ENCODE assay signal across 8 cellular contexts in genomic region chr20:23637282-23638221, GRCh38. TPM values are rescaled to one million over a fixed set of nuclear protein-coding genes. Genes with fewer than 3 reads are reported as not detected.
DNase-seq lines count a peak whose midpoint lies in the region; ATAC-seq and TF ChIP-seq lines count a peak whose summit lies in the region.

CST3 (minus strand) TSS chr20:23637955; CDS start chr20:23637862, 93 bp downstream.

- peak within 1 kb of the TSS; percentile 61 for H3K4me3 Mint-ChIP-seq in activated T-helper 2 cell treated with anti-CD3 and anti-CD28 coated beads, Interferon-gamma antibody, Interleukin-2, Interleukin-4, amounts not matched to agents 10 μg/mL and 5 μg/mL and 100 μg/mL, durations not matched to agents 14 hours and 24 hours and 36 hours (ENCODE audit: low read depth)
- H3K4me3 Mint-ChIP-seq in neural crest cell: peak within 1 kb of the TSS; percentile 97

- TF ChIP-seq CTCF in BE2C (IDR thresholded peaks at IDR 0.05; ENCODE audit: low read depth, low read length) (no peak), neural crest cell (conservative IDR thresholded peaks at IDR 0.05) (no peak)

- H3K4me1 Mint-ChIP-seq in activated T-helper 2 cell treated with anti-CD3 and anti-CD28 coated beads, Interferon-gamma antibody, Interleukin-2, Interleukin-4, amounts not matched to agents 10 μg/mL and 5 μg/mL and 100 μg/mL, durations not matched to agents 14 hours and 24 hours and 36 hours (ENCODE audit: low read depth): peaks cover 4% of the 10 kb centered on the region
- peaks cover 25% of the 10 kb centered on the region for H3K4me1 Mint-ChIP-seq in neural crest cell

- H3K27me3 ChIP-seq in BE2C: no peaks in the 10 kb centered on the region

- peaks cover 20% of the 10 kb centered on the region for H3K27me3 Mint-ChIP-seq in activated T-helper 2 cell treated with anti-CD3 and anti-CD28 coated beads, Interferon-gamma antibody, Interleukin-2, Interleukin-4, amounts not matched to agents 10 μg/mL and 5 μg/mL and 100 μg/mL, durations not matched to agents 14 hours and 24 hours and 36 hours (ENCODE audit: low read depth)
- H3K27me3 Mint-ChIP-seq in neural crest cell (ENCODE audit: low read depth): no peaks in the 10 kb centered on the region

- peak; percentile 95 for DNase-seq in BE2C
- DNase-seq in NCI-H2196 treated with DMSO at 0.1 percent for 48 hours (lab: John Stamatoyannopoulos, UW; ENCODE audit: unreplicated experiment): peak; percentile 69
- no peak for DNase-seq in activated T-helper 2 cell treated with anti-CD3 and anti-CD28 coated beads, Interferon-gamma antibody, Interleukin-2, Interleukin-4, amounts not matched to agents 10 μg/mL and 5 μg/mL and 100 μg/mL, durations not matched to agents 14 hours and 24 hours and 36 hours (ENCODE audit: low spot score)
- peak; percentile 66 for DNase-seq in globus pallidus (ENCODE audit: low spot score)
- peak; percentile 63 for DNase-seq in neural crest cell (ENCODE audit: low read depth, low spot score)
- DNase-seq in cerebellar nuclear complex (lab: John Stamatoyannopoulos, UW): no peak

- no peaks in the 10 kb centered on the region for H3K4me1 ChIP-seq in BE2C

- no peak within 1 kb of the TSS for H3K27ac Mint-ChIP-seq in activated T-helper 2 cell treated with anti-CD3 and anti-CD28 coated beads, Interferon-gamma antibody, Interleukin-2, Interleukin-4, amounts not matched to agents 10 μg/mL and 5 μg/mL and 100 μg/mL, durations not matched to agents 14 hours and 24 hours and 36 hours
- H3K27ac Mint-ChIP-seq in neural crest cell (ENCODE audit: unreplicated experiment): peak within 1 kb of the TSS; percentile 95

- no peaks in the 10 kb centered on the region for H3K9me3 Mint-ChIP-seq in activated T-helper 2 cell treated with anti-CD3 and anti-CD28 coated beads, Interferon-gamma antibody, Interleukin-2, Interleukin-4, amounts not matched to agents 10 μg/mL and 5 μg/mL and 100 μg/mL, durations not matched to agents 14 hours and 24 hours and 36 hours
- no peaks in the 10 kb centered on the region for H3K9me3 Mint-ChIP-seq in neural crest cell

- ATAC-seq in GM18868 (IDR thresholded peaks at IDR 0.05; ENCODE audit: unreplicated experiment): peak; percentile 81
- ATAC-seq in HG03066 (IDR thresholded peaks at IDR 0.05; ENCODE audit: low read depth, unreplicated experiment): peak; percentile 69

- H3K4me3 ChIP-seq in BE2C (ENCODE audit: low read depth, low read length): peak within 1 kb of the TSS; percentile 74

- H3K36me3 Mint-ChIP-seq in activated T-helper 2 cell treated with anti-CD3 and anti-CD28 coated beads, Interferon-gamma antibody, Interleukin-2, Interleukin-4, amounts not matched to agents 10 μg/mL and 5 μg/mL and 100 μg/mL, durations not matched to agents 14 hours and 24 hours and 36 hours (ENCODE audit: low read depth): no peaks in the 10 kb centered on the region
- no peaks in the 10 kb centered on the region for H3K36me3 Mint-ChIP-seq in neural crest cell (ENCODE audit: low read depth)

- H3K36me3 ChIP-seq in BE2C: no peaks in the 10 kb centered on the region

- H3K9me3 ChIP-seq in BE2C: no peaks in the 10 kb centered on the region

- intact Hi-C loops in activated T-helper 2 cell treated with anti-CD3 and anti-CD28 coated beads, Interferon-gamma antibody, Interleukin-2, Interleukin-4, amounts not matched to agents 10 μg/mL and 5 μg/mL and 100 μg/mL, durations not matched to agents 14 hours and 24 hours and 36 hours (cut with micrococcal nuclease): no loop called here

RNA-seq across cellular contexts. Expression of gene CST3, which starts in this region (rescaled TPM):
- polyA plus RNA-seq in BE2C (2012; ENCODE audit: insufficient read depth, insufficient read length, low read depth): 253 TPM
- 0.82 and 1.5 TPM in 2 replicates for total RNA-seq in activated T-helper 2 cell treated with anti-CD3 and anti-CD28 coated beads, Interferon-gamma antibody, Interleukin-2, Interleukin-4, amounts not matched to agents 10 μg/mL and 5 μg/mL and 100 μg/mL, durations not matched to agents 14 hours and 24 hours and 36 hours
- 145 and 146 TPM in 2 replicates for total RNA-seq in neural crest cell

Comparison
In these comparisons a context has a peak if more than half of its experiments do, and no peak if none do; other contexts are left out.
1. RNA of gene CST3 (total RNA-seq): 145 to 146 TPM in neural crest cell; 0.82 to 1.5 TPM in activated T-helper 2 cell treated with anti-CD3 and anti-CD28 coated beads, Interferon-gamma antibody, Interleukin-2, Interleukin-4, amounts not matched to agents 10 μg/mL and 5 μg/mL and 100 μg/mL, durations not matched to agents 14 hours and 24 hours and 36 hours; every median in the first group is over 10 times any median in the second.
2. DNase-seq: peak in BE2C (single experiment), NCI-H2196 treated with DMSO at 0.1 percent for 48 hours (single experiment), globus pallidus (single experiment) and neural crest cell (single experiment); none in activated T-helper 2 cell treated with anti-CD3 and anti-CD28 coated beads, Interferon-gamma antibody, Interleukin-2, Interleukin-4, amounts not matched to agents 10 μg/mL and 5 μg/mL and 100 μg/mL, durations not matched to agents 14 hours and 24 hours and 36 hours (single experiment) and cerebellar nuclear complex (0 of 2).